ENCODE assay signal across 8 cellular contexts in genomic region chr12:91877022-91877421, GRCh38.
DNase-seq lines count a peak whose midpoint lies in the region; ATAC-seq lines count a peak whose summit lies in the region.

No MANE protein-coding gene starts in this region.

- no peak overlapping the region for H3K9ac ChIP-seq in mucosa of rectum (ENCODE audit: low read depth in 1 of 2, low read length in 2 of 2)

- ATAC-seq in GM18870 (IDR thresholded peaks at IDR 0.05; ENCODE audit: unreplicated experiment) (peak; percentile 79), HG03097 (IDR thresholded peaks at IDR 0.05; ENCODE audit: low FRiP score, unreplicated experiment) (peak; percentile 90)
- ATAC-seq in activated naive CD4-positive, alpha-beta T cell treated with anti-CD3 and anti-CD28 coated beads, Interleukin-2, amount 50 U/mL, for 72 hours, result peak; percentile 97 to 99
- peak; percentile 97 for ATAC-seq in stimulated activated naive B cell treated with anti-CD40 and anti-IgM and Interleukin-4, amounts not matched to agents 10 μg/mL and 1 μg/mL and 100 μg/mL, for 72 hours (replicated peaks)

- H3K27ac ChIP-seq in mucosa of rectum (ENCODE audit: low read depth in 2 of 2, low read length in 2 of 2), result peak overlapping the region; percentile 50 to 66

- H3K4me1 Mint-ChIP-seq in stimulated activated naive B cell treated with anti-CD40 and anti-IgM and Interleukin-4, amounts not matched to agents 10 μg/mL and 1 μg/mL and 100 μg/mL, for 72 hours, result peaks cover 18 to 46% of the 10 kb centered on the region in 2 donors

- H3K27ac Mint-ChIP-seq in activated naive CD4-positive, alpha-beta T cell treated with anti-CD3 and anti-CD28 coated beads, Interleukin-2, amount 50 U/mL, for 72 hours, result peak overlapping the region; percentile 65 to 99
- H3K27ac Mint-ChIP-seq in stimulated activated naive B cell treated with anti-CD40 and anti-IgM and Interleukin-4, amounts not matched to agents 10 μg/mL and 1 μg/mL and 100 μg/mL, for 72 hours, result peak overlapping the region; percentile 97

- H3K27me3 ChIP-seq in mucosa of rectum (ENCODE audit: control insufficient read depth in 2 of 2, insufficient read depth in 2 of 2, low read length in 2 of 2), result no peaks in the 10 kb centered on the region

- no peaks in the 10 kb centered on the region for H3K9me3 ChIP-seq in mucosa of rectum (ENCODE audit: control insufficient read depth in 2 of 2, low read length in 2 of 2)

- no peaks in the 10 kb centered on the region for H3K27me3 Mint-ChIP-seq in stimulated activated naive B cell treated with anti-CD40 and anti-IgM and Interleukin-4, amounts not matched to agents 10 μg/mL and 1 μg/mL and 100 μg/mL, for 72 hours

- peak overlapping the region; percentile 65 to 66 for H3K4me3 Mint-ChIP-seq in stimulated activated naive B cell treated with anti-CD40 and anti-IgM and Interleukin-4, amounts not matched to agents 10 μg/mL and 1 μg/mL and 100 μg/mL, for 72 hours

- peaks cover 7 to 27% of the 10 kb centered on the region in 2 donors for H3K4me1 ChIP-seq in mucosa of rectum (ENCODE audit: control insufficient read depth in 2 of 2, insufficient read depth in 2 of 2, low read length in 2 of 2)

- H3K4me3 ChIP-seq in mucosa of rectum (ENCODE audit: low read length in 2 of 2), result peak overlapping the region in 1 of 2 donors; percentile 4

- no peaks in the 10 kb centered on the region for H3K36me3 ChIP-seq in mucosa of rectum (ENCODE audit: control insufficient read depth in 2 of 2, insufficient read depth in 2 of 2, low read length in 2 of 2)

- DNase-seq in SIG-M5 (lab: John Stamatoyannopoulos, UW) (peak; percentile 14), G401 (ENCODE audit: low spot score) (no peak), NCI-H1092 treated with DMSO at 0.1 percent for 48 hours (lab: John Stamatoyannopoulos, UW) (no peak)
- peak; percentile 65 to 89 for DNase-seq in activated naive CD4-positive, alpha-beta T cell treated with anti-CD3 and anti-CD28 coated beads, Interleukin-2, amount 50 U/mL, for 72 hours (ENCODE audit: low spot score in 2 of 2)
- peak; percentile 76 for DNase-seq in stimulated activated naive B cell treated with anti-CD40 and anti-IgM and Interleukin-4, amounts not matched to agents 10 μg/mL and 1 μg/mL and 100 μg/mL, for 72 hours

- in situ Hi-C loops in G401 (cut with HindIII; ENCODE audit: low sequenced_read_pairs), result no loop called here

- H3K9me3 Mint-ChIP-seq in activated naive CD4-positive, alpha-beta T cell treated with anti-CD3 and anti-CD28 coated beads, Interleukin-2, amount 50 U/mL, for 72 hours, result peaks cover 5 to 12% of the 10 kb centered on the region in 2 donors
- H3K9me3 Mint-ChIP-seq in stimulated activated naive B cell treated with anti-CD40 and anti-IgM and Interleukin-4, amounts not matched to agents 10 μg/mL and 1 μg/mL and 100 μg/mL, for 72 hours, result peaks cover 0 to 5% of the 10 kb centered on the region in 2 donors

- H3K36me3 Mint-ChIP-seq in activated naive CD4-positive, alpha-beta T cell treated with anti-CD3 and anti-CD28 coated beads, Interleukin-2, amount 50 U/mL, for 72 hours, result peaks cover 17 to 24% of the 10 kb centered on the region in 2 donors
- no peaks in the 10 kb centered on the region for H3K36me3 Mint-ChIP-seq in stimulated activated naive B cell treated with anti-CD40 and anti-IgM and Interleukin-4, amounts not matched to agents 10 μg/mL and 1 μg/mL and 100 μg/mL, for 72 hours

Comparison
In these comparisons a context has a peak if more than half of its experiments do, and no peak if none do; other contexts are left out.
1. DNase-seq: peak in SIG-M5 (single experiment), activated naive CD4-positive, alpha-beta T cell treated with anti-CD3 and anti-CD28 coated beads, Interleukin-2, amount 50 U/mL, for 72 hours (2 of 2) and stimulated activated naive B cell treated with anti-CD40 and anti-IgM and Interleukin-4, amounts not matched to agents 10 μg/mL and 1 μg/mL and 100 μg/mL, for 72 hours (single experiment); none in G401 (single experiment) and NCI-H1092 treated with DMSO at 0.1 percent for 48 hours (single experiment).
2. Peak in every context shown above with its lines, with median percentiles within 50 percentile points of each other: ATAC-seq.